In genomic region chr1:26861889-26862371, GRCh38 we compare ENCODE assay signal across 10 cellular contexts. TPM values are rescaled to one million over a fixed set of nuclear protein-coding genes. Genes with fewer than 3 reads are reported as not detected.
A peak's percentile ranks its signal among the peaks of the same experiment; 100 is the strongest.
DNase-seq lines count a peak whose midpoint lies in the region; ATAC-seq and TF ChIP-seq lines count a peak whose summit lies in the region.
"Had no signal": no experiment of that assay in that cellular context is flagged by ENCODE, and none has a peak within 500 bp of the region (broad histone marks: within the 10 kb centered on the region; RNA-seq: fewer than 3 reads in every experiment).

No MANE protein-coding gene starts in this region.

- no peaks in the 10 kb centered on the region for H3K27me3 Mint-ChIP-seq in T-helper 2 cell treated with Interferon-gamma antibody and Interleukin-4, amounts not matched to agents 5 μg/mL and 100 μg/mL, for 36 hours (ENCODE audit: low read depth)

- TF ChIP-seq POLR2A in stomach (IDR thresholded peaks at IDR 0.05), result no peak

- peaks cover 3% of the 10 kb centered on the region for H3K36me3 Mint-ChIP-seq in T-helper 2 cell treated with Interferon-gamma antibody and Interleukin-4, amounts not matched to agents 5 μg/mL and 100 μg/mL, for 36 hours (ENCODE audit: low read depth)

- H3K4me1 Mint-ChIP-seq in T-helper 2 cell treated with Interferon-gamma antibody and Interleukin-4, amounts not matched to agents 5 μg/mL and 100 μg/mL, for 36 hours (ENCODE audit: low read depth), result peaks cover 20% of the 10 kb centered on the region

- 82 to 91% (median 89%) methylated on average over 7 of the region's 7 CpGs for WGBS in stomach, 5 donors

- peak overlapping the region; percentile 52 for H3K27ac Mint-ChIP-seq in T-helper 2 cell treated with Interferon-gamma antibody and Interleukin-4, amounts not matched to agents 5 μg/mL and 100 μg/mL, for 36 hours

- H3K4me3 Mint-ChIP-seq in T-helper 2 cell treated with Interferon-gamma antibody and Interleukin-4, amounts not matched to agents 5 μg/mL and 100 μg/mL, for 36 hours, result peak overlapping the region; percentile 64

- H3K27me3 ChIP-seq in foreskin keratinocyte, result no peaks in the 10 kb centered on the region
- H3K27me3 ChIP-seq in stomach, result no peaks in the 10 kb centered on the region
- H3K27me3 ChIP-seq: gastroesophageal sphincter had no signal

- no peak overlapping the region for H3K4me3 ChIP-seq in stomach
- H3K4me3 ChIP-seq: gastroesophageal sphincter had no signal

- no peak for TF ChIP-seq EP300 in stomach (IDR thresholded peaks at IDR 0.05)

- H3K27ac ChIP-seq in foreskin keratinocyte, result peak overlapping the region; percentile 99
- peak overlapping the region; percentile 74 to 99 (median 96) for H3K27ac ChIP-seq in stomach
- H3K27ac ChIP-seq: gastroesophageal sphincter had no signal

- intact Hi-C loops in stomach (cut with DNase I; ENCODE audit: low total_unique reads), result no loop called here

- peaks cover 0 to 16% (median 13%) of the 10 kb centered on the region in 4 donors for H3K36me3 ChIP-seq in stomach

- H3K4me1 ChIP-seq in foreskin keratinocyte (peaks cover 48% of the 10 kb centered on the region), stomach (peaks cover 16 to 36% (median 26%) of the 10 kb centered on the region in 4 donors)

- DNase-seq in T-helper 2 cell treated with Interferon-gamma antibody and Interleukin-4, amounts not matched to agents 5 μg/mL and 100 μg/mL, for 36 hours (ENCODE audit: low spot score), result no peak
- DNase-seq in T-helper 2 cell, result no peak
- peak; percentile 47 for DNase-seq in SW480 (ENCODE audit: low spot score)
- peak; percentile 88 to 95 for DNase-seq in foreskin keratinocyte
- no peak for DNase-seq in stomach
- DNase-seq in stimulated activated CD4-positive, alpha-beta T cell treated with anti-CD3 and anti-CD28 coated beads, Interleukin-4, amount 100 ng/mL, for 4 hours, result no peak
- DNase-seq: NCI-H510A had no signal

- H3K9me3 Mint-ChIP-seq in T-helper 2 cell treated with Interferon-gamma antibody and Interleukin-4, amounts not matched to agents 5 μg/mL and 100 μg/mL, for 36 hours, result no peaks in the 10 kb centered on the region

- ATAC-seq in foreskin keratinocyte (no peak), GM19395 (IDR thresholded peaks at IDR 0.05; ENCODE audit: unreplicated experiment) (no peak), GM21723 (IDR thresholded peaks at IDR 0.05; ENCODE audit: unreplicated experiment) (no peak)
- ATAC-seq: gastroesophageal sphincter had no signal

- TF ChIP-seq CTCF in foreskin keratinocyte (conservative IDR thresholded peaks at IDR 0.05), result peak; percentile 15
- TF ChIP-seq CTCF in stomach (IDR thresholded peaks at IDR 0.05), result no peak

- no peaks in the 10 kb centered on the region for H3K9me3 ChIP-seq in stomach
- H3K9me3 ChIP-seq: gastroesophageal sphincter had no signal

RNA-seq across cellular contexts. Expression of gene SFN, which starts 1.0 kb away (rescaled TPM):
- total RNA-seq in foreskin keratinocyte (2,642 and 2,753 TPM in 2 replicates), stomach (100 to 1,000 TPM in 1 of 5 donors, 10 to 100 TPM in 4; 17.4 to 109 (median 78.1) TPM)
- polyA plus RNA-seq in foreskin keratinocyte (4,130 and 4,582 TPM in 2 replicates), stomach (100 to 1,000 TPM in 2 of 3 donors, 10 to 100 TPM in 1; 77.6 to 410 (median 146) TPM)

RNA-seq across cellular contexts. Expression of gene GPN2, which starts 28.2 kb away (rescaled TPM):
- total RNA-seq in foreskin keratinocyte (21.2 and 25.7 TPM in 2 replicates), stomach (10 to 100 TPM in 2 of 5 donors, 1 to 10 TPM in 3; 5.4 to 66.3 (median 9.9) TPM)
- polyA plus RNA-seq in foreskin keratinocyte (37.1 and 39.7 TPM in 2 replicates), stomach (10 to 100 TPM; 11.2 to 20.6 (median 15.6) TPM)

RNA-seq across cellular contexts. Expression of gene ZDHHC18, which starts 35.4 kb away (rescaled TPM):
- 17.6 and 18.5 TPM in 2 replicates for total RNA-seq in foreskin keratinocyte
- polyA plus RNA-seq in foreskin keratinocyte, result 14.2 and 16.1 TPM in 2 replicates
- 10 to 100 TPM in 3 of 5 donors, 1 to 10 TPM in 2; 5.2 to 81.7 (median 13.3) TPM for total RNA-seq in stomach
- 1 to 10 TPM; 6.3 to 9.0 (median 6.7) TPM for polyA plus RNA-seq in stomach

RNA-seq across cellular contexts. Expression of gene GPATCH3, which starts 38.3 kb away (rescaled TPM):
- total RNA-seq in foreskin keratinocyte (7.1 and 10.4 TPM in 2 replicates), stomach (10 to 100 TPM in 3 of 5 donors, 1 to 10 TPM in 2; 3.1 to 42.0 (median 10.3) TPM)
- polyA plus RNA-seq in foreskin keratinocyte (9.0 TPM in 2 replicates), stomach (10 to 100 TPM; 13.5 to 21.8 (median 18.3) TPM)

RNA-seq across cellular contexts. Expression of gene NR0B2, which starts 51.8 kb away (rescaled TPM):
- not detected in 2 replicates for total RNA-seq in foreskin keratinocyte
- not detected in 2 replicates for polyA plus RNA-seq in foreskin keratinocyte
- 10 to 100 TPM in 2 of 5 donors, 1 to 10 TPM in 1, not detected in 2; 8.3 to 31.2 (median 21.7) TPM for total RNA-seq in stomach
- polyA plus RNA-seq in stomach, result 10 to 100 TPM; 10.7 to 63.3 (median 39.1) TPM
- total RNA-seq: gastroesophageal sphincter had no signal

Comparison
In these comparisons a context has a peak if more than half of its experiments do, and no peak if none do; other contexts are left out.
1. DNase-seq: peak in SW480 (single experiment) and foreskin keratinocyte (2 of 2); none in T-helper 2 cell treated with Interferon-gamma antibody and Interleukin-4, amounts not matched to agents 5 μg/mL and 100 μg/mL, for 36 hours (single experiment), T-helper 2 cell (0 of 5), stomach (single experiment) and stimulated activated CD4-positive, alpha-beta T cell treated with anti-CD3 and anti-CD28 coated beads, Interleukin-4, amount 100 ng/mL, for 4 hours (0 of 2).
2. RNA of gene SFN, which starts 1.0 kb away (total RNA-seq): 2,642 to 2,753 TPM in foreskin keratinocyte; 17.4 to 109 TPM in stomach; every median in the first group is over 10 times any median in the second.